Comparison of ENCODE assay signal across 9 cellular contexts in genomic region chr10:119281581-119282071, GRCh38.
DNase-seq lines count a peak whose midpoint lies in the region; ATAC-seq and TF ChIP-seq lines count a peak whose summit lies in the region.
"Had no signal": no experiment of that assay in that cellular context is flagged by ENCODE, and none has a peak within 500 bp of the region (broad histone marks: within the 10 kb centered on the region; RNA-seq: fewer than 3 reads in every experiment).

No MANE protein-coding gene starts in this region.

- H3K4me1 Mint-ChIP-seq in effector memory CD8-positive, alpha-beta T cell (ENCODE audit: low read depth in 2 of 2), result peaks cover 37 to 38% of the 10 kb centered on the region in 2 donors
- peaks cover 40% of the 10 kb centered on the region for H3K4me1 Mint-ChIP-seq in activated naive CD8-positive, alpha-beta T cell treated with anti-CD3 and anti-CD28 coated beads, Interleukin-2, amount 50 U/mL, for 24 hours

- peak overlapping the region in 1 of 2 donors; percentile 7 for H3K4me3 ChIP-seq in ascending aorta
- no peak overlapping the region for H3K4me3 ChIP-seq in testis

- H3K9me3 Mint-ChIP-seq in effector memory CD8-positive, alpha-beta T cell, result no peaks in the 10 kb centered on the region
- no peaks in the 10 kb centered on the region for H3K9me3 Mint-ChIP-seq in activated naive CD8-positive, alpha-beta T cell treated with anti-CD3 and anti-CD28 coated beads, Interleukin-2, amount 50 U/mL, for 24 hours

- peak overlapping the region; percentile 39 to 58 for H3K27ac ChIP-seq in ascending aorta
- H3K27ac ChIP-seq in testis, result no peak overlapping the region

- no peaks in the 10 kb centered on the region for H3K36me3 ChIP-seq in ascending aorta
- no peaks in the 10 kb centered on the region for H3K36me3 ChIP-seq in testis (ENCODE audit: low read depth, missing control alignments)

- H3K36me3 Mint-ChIP-seq in effector memory CD8-positive, alpha-beta T cell (ENCODE audit: insufficient read depth), result peaks cover 3% of the 10 kb centered on the region
- no peaks in the 10 kb centered on the region for H3K36me3 Mint-ChIP-seq in activated naive CD8-positive, alpha-beta T cell treated with anti-CD3 and anti-CD28 coated beads, Interleukin-2, amount 50 U/mL, for 24 hours (ENCODE audit: low read depth)

- H3K9me3 ChIP-seq in ascending aorta, result no peaks in the 10 kb centered on the region
- H3K9me3 ChIP-seq in testis, result no peaks in the 10 kb centered on the region

- TF ChIP-seq CTCF in ascending aorta (IDR thresholded peaks at IDR 0.05) (no peak), testis (IDR thresholded peaks at IDR 0.05) (no peak)

- peak overlapping the region in 1 of 2 donors; percentile 39 for H3K27ac Mint-ChIP-seq in effector memory CD8-positive, alpha-beta T cell
- H3K27ac Mint-ChIP-seq in activated naive CD8-positive, alpha-beta T cell treated with anti-CD3 and anti-CD28 coated beads, Interleukin-2, amount 50 U/mL, for 24 hours, result no peak overlapping the region

- TF ChIP-seq POLR2A in testis (IDR thresholded peaks at IDR 0.05) (no peak), GM18505 (IDR thresholded peaks at IDR 0.05; ENCODE audit: borderline replicate concordance, extremely low read depth, insufficient read depth, insufficient read length) (no peak)

- 45 to 87% methylated on average over 6 to 13 of the region's 13 CpGs for WGBS in testis, 2 donors

- DNase-seq in NCI-H1092 (lab: John Stamatoyannopoulos, UW) (peak; percentile 88), ascending aorta (ENCODE audit: low spot score in 2 of 2) (peak in 1 of 2 donors; percentile 89), left kidney (ENCODE audit: low read depth, low spot score) (peak; percentile 79), testis (peak; percentile 75)
- DNase-seq in effector memory CD8-positive, alpha-beta T cell, result no peak
- no peak for DNase-seq in activated naive CD8-positive, alpha-beta T cell treated with anti-CD3 and anti-CD28 coated beads, Interleukin-2, amount 50 U/mL, for 24 hours

- no peak overlapping the region for H3K4me3 Mint-ChIP-seq in effector memory CD8-positive, alpha-beta T cell
- H3K4me3 Mint-ChIP-seq in activated naive CD8-positive, alpha-beta T cell treated with anti-CD3 and anti-CD28 coated beads, Interleukin-2, amount 50 U/mL, for 24 hours, result no peak overlapping the region

- no peak for ATAC-seq in activated CD4-positive, CD25-positive, alpha-beta regulatory T cell treated with anti-CD3 and anti-CD28 coated beads, Interleukin-2, amount 50 U/mL, for 24 hours
- ATAC-seq in effector memory CD8-positive, alpha-beta T cell (replicated peaks), result no peak
- no peak for ATAC-seq in GM18505 (IDR thresholded peaks at IDR 0.05; ENCODE audit: unreplicated experiment)
- ATAC-seq in activated naive CD8-positive, alpha-beta T cell treated with anti-CD3 and anti-CD28 coated beads, Interleukin-2, amount 50 U/mL, for 24 hours, result no peak
- ATAC-seq: left colon had no signal

- intact Hi-C loops in ascending aorta (cut with DNase I) (loop anchor here (2.0 kb wide), 1 partner anchor 21 kb away; no protein-coding TSS in a partner anchor), testis (cut with DNase I; ENCODE audit: low total_unique reads) (no loop called here)

- H3K4me1 ChIP-seq in ascending aorta (peaks cover 17 to 49% of the 10 kb centered on the region in 2 donors), testis (peaks cover 32% of the 10 kb centered on the region)

- no peaks in the 10 kb centered on the region for H3K27me3 Mint-ChIP-seq in effector memory CD8-positive, alpha-beta T cell
- H3K27me3 Mint-ChIP-seq in activated naive CD8-positive, alpha-beta T cell treated with anti-CD3 and anti-CD28 coated beads, Interleukin-2, amount 50 U/mL, for 24 hours, result no peaks in the 10 kb centered on the region

- no peaks in the 10 kb centered on the region for H3K27me3 ChIP-seq in ascending aorta
- no peaks in the 10 kb centered on the region for H3K27me3 ChIP-seq in testis

Comparison
In these comparisons a context has a peak if more than half of its experiments do, and no peak if none do; other contexts are left out.
1. DNase-seq: peak in NCI-H1092 (single experiment), left kidney (single experiment) and testis (single experiment); none in effector memory CD8-positive, alpha-beta T cell (0 of 3) and activated naive CD8-positive, alpha-beta T cell treated with anti-CD3 and anti-CD28 coated beads, Interleukin-2, amount 50 U/mL, for 24 hours (single experiment).
2. H3K27ac ChIP-seq: peak in ascending aorta (2 of 2); none in testis (0 of 2).